In the genomic region with DNA sequence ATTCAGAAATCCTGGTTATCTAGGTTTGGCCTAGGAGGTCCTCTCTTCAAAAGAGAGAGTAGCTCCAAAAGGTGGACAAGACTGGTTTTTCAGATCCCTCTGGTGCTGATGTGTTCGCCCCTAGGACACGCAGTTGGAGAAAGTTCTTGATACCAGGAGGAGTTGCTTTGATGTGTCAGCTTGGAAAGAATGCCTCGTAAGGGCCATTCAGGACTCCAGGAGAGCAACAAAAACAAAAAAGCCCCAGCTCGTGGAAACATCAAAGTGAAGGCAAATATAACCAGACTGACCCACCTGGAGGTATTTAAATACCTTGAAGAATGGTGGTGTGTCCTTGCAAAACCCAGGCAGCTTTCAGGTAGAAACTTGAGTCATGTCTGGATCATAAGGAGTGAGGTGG, we compare ENCODE assay signal across 1 cellular context.
TF ChIP-seq lines count a peak whose summit lies in the region.

No MANE protein-coding gene starts in this region.

TF ChIP-seq in HCT116, 20 proteins besides CTCF, POLR2A, EP300 and RAD21:
- TF ChIP-seq SP1 (IDR thresholded peaks at IDR 0.05; ENCODE audit: low read depth), result peak; percentile 92
- TF ChIP-seq ZFX (IDR thresholded peaks at IDR 0.05), result no peak
- TF ChIP-seq, protein P1, sequence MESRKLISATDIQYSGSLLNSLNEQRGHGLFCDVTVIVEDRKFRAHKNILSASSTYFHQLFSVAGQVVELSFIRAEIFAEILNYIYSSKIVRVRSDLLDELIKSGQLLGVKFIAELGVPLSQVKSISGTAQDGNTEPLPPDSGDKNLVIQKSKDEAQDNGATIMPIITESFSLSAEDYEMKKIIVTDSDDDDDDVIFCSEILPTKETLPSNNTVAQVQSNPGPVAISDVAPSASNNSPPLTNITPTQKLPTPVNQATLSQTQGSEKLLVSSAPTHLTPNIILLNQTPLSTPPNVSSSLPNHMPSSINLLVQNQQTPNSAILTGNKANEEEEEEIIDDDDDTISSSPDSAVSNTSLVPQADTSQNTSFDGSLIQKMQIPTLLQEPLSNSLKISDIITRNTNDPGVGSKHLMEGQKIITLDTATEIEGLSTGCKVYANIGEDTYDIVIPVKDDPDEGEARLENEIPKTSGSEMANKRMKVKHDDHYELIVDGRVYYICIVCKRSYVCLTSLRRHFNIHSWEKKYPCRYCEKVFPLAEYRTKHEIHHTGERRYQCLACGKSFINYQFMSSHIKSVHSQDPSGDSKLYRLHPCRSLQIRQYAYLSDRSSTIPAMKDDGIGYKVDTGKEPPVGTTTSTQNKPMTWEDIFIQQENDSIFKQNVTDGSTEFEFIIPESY (IDR thresholded peaks at IDR 0.05; ENCODE audit: extremely low read depth, insufficient replicate concordance, low read length), result peak; percentile 32
- TF ChIP-seq SIN3A (IDR thresholded peaks at IDR 0.05; ENCODE audit: low read depth), result peak; percentile 91
- TF ChIP-seq CEBPB (IDR thresholded peaks at IDR 0.05; ENCODE audit: low read depth), result peak; percentile 86
- no peak for TF ChIP-seq REST (IDR thresholded peaks at IDR 0.05; ENCODE audit: low read depth)
- TF ChIP-seq FOSL1 (IDR thresholded peaks at IDR 0.05; ENCODE audit: low read depth), result peak; percentile 91
- TF ChIP-seq POLR2AphosphoS5 (IDR thresholded peaks at IDR 0.05; ENCODE audit: low read depth, low read length), result peak; percentile 29; the same call in 1 of the 2 replicates
- TF ChIP-seq MAX (IDR thresholded peaks at IDR 0.05), result peak; percentile 69
- peak; percentile 57 for TF ChIP-seq EGR1 (IDR thresholded peaks at IDR 0.05; ENCODE audit: low read depth)
- peak; percentile 95 for TF ChIP-seq JUND (IDR thresholded peaks at IDR 0.05)
- TF ChIP-seq ATF3 (IDR thresholded peaks at IDR 0.05), result 0 out of 2 replicates have a peak, but pooled peaks have one; percentile 35
- 0 out of 2 replicates have a peak, but pooled peaks have one; percentile 82 for TF ChIP-seq CBX3 (IDR thresholded peaks at IDR 0.05; ENCODE audit: low read depth)
- no peak for TF ChIP-seq EZH2 (IDR thresholded peaks at IDR 0.05)
- no peak for TF ChIP-seq ZNF274 (IDR thresholded peaks at IDR 0.05; ENCODE audit: low read depth, low read length)
- no peak for TF ChIP-seq YY1 (IDR thresholded peaks at IDR 0.05; ENCODE audit: extremely low read depth, insufficient replicate concordance, low read depth, low read length)
- TF ChIP-seq EZH2phosphoT487 (IDR thresholded peaks at IDR 0.05; ENCODE audit: borderline replicate concordance), result no peak
- TF ChIP-seq TCF7L2 (IDR thresholded peaks at IDR 0.05; ENCODE audit: borderline replicate concordance, extremely low read depth, insufficient read depth, insufficient read length), result peak; percentile 78
- TF ChIP-seq ELF1 (IDR thresholded peaks at IDR 0.05; ENCODE audit: borderline replicate concordance, low read depth), result no peak
- TF ChIP-seq SRF (IDR thresholded peaks at IDR 0.05; ENCODE audit: low read depth), result peak; percentile 72; the same call in 1 of the 2 replicates
